ENCODE assay signal across 15 cellular contexts in genomic region chr11:126161146-126161458, GRCh38. TPM values are rescaled to one million over a fixed set of nuclear protein-coding genes. Genes with fewer than 3 reads are reported as not detected.
DNase-seq lines count a peak whose midpoint lies in the region; ATAC-seq, FAIRE-seq and TF ChIP-seq lines count a peak whose summit lies in the region.
"Had no signal": no experiment of that assay in that cellular context is flagged by ENCODE, and none has a peak within 500 bp of the region (broad histone marks: within the 10 kb centered on the region; RNA-seq: fewer than 3 reads in every experiment).

No MANE protein-coding gene starts in this region.

- TF ChIP-seq RAD21 in H1 (IDR thresholded peaks at IDR 0.05 in 1 of 2, conservative IDR thresholded peaks at IDR 0.05 in 1 of 2; ENCODE audit: low read depth in 2 of 2, low read length in 2 of 2), result no peak

- H4K8ac ChIP-seq in H9 (replicated peaks; ENCODE audit: insufficient read length, low read depth, low read length), result no peak overlapping the region
- no peak overlapping the region; the same call in 1 of the 2 replicates for H4K8ac ChIP-seq in H1 (ENCODE audit: extremely low read depth, insufficient read depth, low read length)
- H4K8ac ChIP-seq in neuronal stem cell (ENCODE audit: low read depth, low read length), result peak overlapping the region; percentile 76

- H4K20me1 ChIP-seq in BLaER1, result no peaks in the 10 kb centered on the region
- no peaks in the 10 kb centered on the region for H4K20me1 ChIP-seq in H9 (ENCODE audit: control insufficient read depth, insufficient read depth, insufficient read length)
- no peaks in the 10 kb centered on the region for H4K20me1 ChIP-seq in H1 (replicated peaks in 1 of 2; ENCODE audit: control insufficient read depth in 1 of 2, insufficient read depth in 2 of 2, low read length in 2 of 2)

- no peaks in the 10 kb centered on the region for H3K36me3 Mint-ChIP-seq in H9 (ENCODE audit: insufficient read depth in 1 of 3, low read depth in 3 of 3)
- H3K36me3 Mint-ChIP-seq: CD8-positive, alpha-beta memory T cell had no signal

- H3K56ac ChIP-seq in H9 (ENCODE audit: insufficient read length, low read depth, low read length) (no peak overlapping the region), H1 (replicated peaks; ENCODE audit: insufficient read length, low read depth, low read length) (no peak overlapping the region)

- H3T11ph ChIP-seq in H9 (ENCODE audit: low read length), result no peak overlapping the region

- H2BK12ac ChIP-seq in H9 (ENCODE audit: insufficient read length, low read depth, low read length), result no peak overlapping the region
- H2BK12ac ChIP-seq in H1 (ENCODE audit: low read depth, low read length), result peak overlapping the region; percentile 71; the same call in 1 of the 2 replicates
- peak overlapping the region; percentile 96 for H2BK12ac ChIP-seq in neuronal stem cell (ENCODE audit: low read length)

- H2BK120ac ChIP-seq in H9 (ENCODE audit: low read depth, low read length, poor library complexity, severe bottlenecking) (no peak overlapping the region), H1 (replicated peaks; ENCODE audit: low read depth, low read length) (peak overlapping the region; percentile 79), neuronal stem cell (ENCODE audit: low read depth, low read length) (no peak overlapping the region)

- peak overlapping the region; percentile 35 for H3K18ac ChIP-seq in H9 (ENCODE audit: insufficient read length, low read depth, low read length)
- H3K18ac ChIP-seq in H1 (ENCODE audit: extremely low read depth, low read length), result peak overlapping the region; percentile 36; the same call in 1 of the 2 replicates
- peak overlapping the region; percentile 90 for H3K18ac ChIP-seq in neuronal stem cell (ENCODE audit: low read length)

- WGBS in H9 (ENCODE audit: extremely low coverage, insufficient read length, low lambda C conversion rate), result no CpG with 5 or more reads among the region's 5 CpGs
- 90% methylated on average over 5 of the region's 5 CpGs; no CpG with 5 or more reads in 1 of the 2 experiments for WGBS in H1 (ENCODE audit: extremely low coverage in 1 of 2, insufficient coverage in 1 of 2, insufficient read length in 1 of 2, insufficient replicate concordance in 2 of 2, low coverage in 1 of 2, low lambda C conversion rate in 2 of 2, missing lambda C conversion rate in 1 of 2), 2 experiments
- WGBS in neuronal stem cell (ENCODE audit: extremely low coverage in 2 of 2, insufficient read length in 2 of 2, insufficient replicate concordance in 1 of 2), 2 donors, result no CpG with 5 or more reads among the region's 5 CpGs

- POLR2A ChIA-PET in H1 (lab: Charles Lee; ENCODE audit: partially characterized antibody), result interaction anchor here (0.7 to 1.6 kb wide), 4 partner anchors 11 to 258 kb away, joined by 3 to 5 read pairs (median 4); partner anchors contain the start of gene PUS3

- no peak overlapping the region for H2AFZ ChIP-seq in H9 (ENCODE audit: low read length)
- no peak overlapping the region for H2AFZ ChIP-seq in H1 (ENCODE audit: low read length)
- no peak overlapping the region for H2AFZ ChIP-seq in neuronal stem cell (ENCODE audit: low read length)
- H2AFZ ChIP-seq: GM23248 had no signal

- H3K79me1 ChIP-seq in H9 (ENCODE audit: insufficient read depth, low read depth, low read length, poor library complexity, severe bottlenecking) (no peaks in the 10 kb centered on the region), H1 (ENCODE audit: low read depth, low read length) (no peaks in the 10 kb centered on the region), neuronal stem cell (ENCODE audit: low read depth, low read length) (no peaks in the 10 kb centered on the region)

- TF ChIP-seq CTCF in H9 (conservative IDR thresholded peaks at IDR 0.05) (no peak), H1 (IDR thresholded peaks at IDR 0.05; ENCODE audit: control extremely low read depth in 1 of 3, insufficient read depth in 1 of 3, low read depth in 1 of 3, low read length in 3 of 3) (no peak), BE2C (IDR thresholded peaks at IDR 0.05; ENCODE audit: low read depth, low read length) (no peak)

- no peak for TF ChIP-seq EP300 in H1 (IDR thresholded peaks at IDR 0.05; ENCODE audit: borderline replicate concordance in 1 of 2, low read depth in 2 of 2, low read length in 2 of 2)

- H2BK5ac ChIP-seq in H9 (ENCODE audit: insufficient read length, low read length), result no peak overlapping the region
- peak overlapping the region; percentile 73 for H2BK5ac ChIP-seq in H1 (ENCODE audit: low read depth, low read length)
- H2BK5ac ChIP-seq in neuronal stem cell (ENCODE audit: low read length), result no peak overlapping the region

- 0 out of 2 replicates have a peak overlapping the region, but pooled peaks have one; percentile 15 for H3K9ac ChIP-seq in BLaER1
- no peak overlapping the region for H3K9ac ChIP-seq in H9 (ENCODE audit: extremely low read depth, insufficient read length, low read length)
- no peak overlapping the region for H3K9ac ChIP-seq in H1 (replicated peaks in 1 of 4; ENCODE audit: extremely low read depth in 1 of 4, low read depth in 3 of 4, low read length in 3 of 4)
- H3K9ac ChIP-seq in neuronal stem cell (ENCODE audit: low read depth, low read length, poor library complexity), result peak overlapping the region; percentile 61
- H3K9ac ChIP-seq: GM23248 had no signal

- H3K27me3 ChIP-seq in BLaER1, result no peaks in the 10 kb centered on the region
- no peaks in the 10 kb centered on the region for H3K27me3 ChIP-seq in H9 (ENCODE audit: insufficient read depth, low read length)
- no peaks in the 10 kb centered on the region; a peak in 1 of 7 replicates for H3K27me3 ChIP-seq in H1 (replicated peaks in 1 of 4; ENCODE audit: control insufficient read depth in 3 of 4, extremely low read depth in 1 of 4, insufficient read depth in 3 of 4, low read length in 3 of 4)
- peaks cover 0 to 94% (median 0%) of the 10 kb centered on the region in 3 experiments for H3K27me3 ChIP-seq in neuronal stem cell (ENCODE audit: control insufficient read depth in 3 of 3, insufficient read depth in 3 of 3, low read depth in 1 of 3, low read length in 3 of 3)
- H3K27me3 ChIP-seq in BE2C, result no peaks in the 10 kb centered on the region

- H4K5ac ChIP-seq in H9 (ENCODE audit: insufficient read length, low read depth, low read length) (no peak overlapping the region), H1 (ENCODE audit: insufficient read length, low read depth, low read length) (no peak overlapping the region)

- ATAC-seq in GM21515 (IDR thresholded peaks at IDR 0.05; ENCODE audit: unreplicated experiment), result no peak

- H3K9me3 Mint-ChIP-seq in H9, result no peaks in the 10 kb centered on the region; a peak in 1 of 5 replicates
- H3K9me3 Mint-ChIP-seq: CD8-positive, alpha-beta memory T cell had no signal

- H3K4me3 ChIP-seq in BLaER1 (no peak overlapping the region), H1 (ENCODE audit: extremely low read depth in 1 of 4, insufficient read depth in 2 of 4, low read depth in 3 of 4, low read length in 4 of 4) (no peak overlapping the region), neuronal stem cell (ENCODE audit: low read length in 2 of 2) (no peak overlapping the region), BE2C (ENCODE audit: low read depth, low read length) (no peak overlapping the region)
- H3K4me3 ChIP-seq: GM23248, HAP-1 had no signal

- H3K27ac Mint-ChIP-seq in H9, result no peak overlapping the region; a peak in 1 of 7 replicates
- H3K27ac Mint-ChIP-seq: B cell; CD8-positive, alpha-beta memory T cell had no signal

- H3K14ac ChIP-seq in H9 (ENCODE audit: insufficient read depth, low read length) (peak overlapping the region; percentile 16; the same call in 1 of the 2 replicates), H1 (ENCODE audit: insufficient read length) (no peak overlapping the region), neuronal stem cell (ENCODE audit: low read length) (peak overlapping the region; percentile 49)

- H3K4ac ChIP-seq in H9 (ENCODE audit: low read depth, low read length) (no peak overlapping the region), H1 (replicated peaks; ENCODE audit: insufficient read length, low read depth, low read length) (peak overlapping the region; percentile 44), neuronal stem cell (ENCODE audit: low read length) (no peak overlapping the region)

- H3K36me3 ChIP-seq in BLaER1 (no peaks in the 10 kb centered on the region), H1 (ENCODE audit: control insufficient read depth in 2 of 4, insufficient read depth in 4 of 4, low read length in 3 of 4) (no peaks in the 10 kb centered on the region), neuronal stem cell (replicated peaks in 1 of 2; ENCODE audit: control insufficient read depth in 2 of 2, insufficient read depth in 2 of 2, low read length in 2 of 2) (no peaks in the 10 kb centered on the region), BE2C (no peaks in the 10 kb centered on the region)
- H3K36me3 ChIP-seq: HAP-1 had no signal

- no peak overlapping the region for H2BK20ac ChIP-seq in H9 (ENCODE audit: low read depth, low read length, poor library complexity, severe bottlenecking)
- no peak overlapping the region; the same call in 1 of the 2 replicates for H2BK20ac ChIP-seq in H1 (ENCODE audit: low read length)

- CTCF ChIA-PET in H1 (lab: Charles Lee; ENCODE audit: partially characterized antibody), result interaction anchor here (0.8 to 2.2 kb wide), 6 partner anchors 13 to 79 kb away, joined by 3 to 6 read pairs (median 3); no protein-coding TSS in a partner anchor

- no peaks in the 10 kb centered on the region for H3K9me3 ChIP-seq in BLaER1
- no peaks in the 10 kb centered on the region for H3K9me3 ChIP-seq in H9 (ENCODE audit: control insufficient read depth, low read depth, low read length)
- H3K9me3 ChIP-seq in H1 (ENCODE audit: insufficient read depth in 2 of 2, low read depth in 1 of 2, low read length in 1 of 2), result no peaks in the 10 kb centered on the region
- H3K9me3 ChIP-seq in neuronal stem cell (replicated peaks in 1 of 2; ENCODE audit: control insufficient read depth in 2 of 2, insufficient read depth in 1 of 2, low read depth in 1 of 2, low read length in 2 of 2), result no peaks in the 10 kb centered on the region
- H3K9me3 ChIP-seq in BE2C, result no peaks in the 10 kb centered on the region
- H3K9me3 ChIP-seq: Caco-2, HAP-1 had no signal

- FAIRE-seq in H1 (lab: Jason Lieb, UNC), result no peak

- peaks cover 2% of the 10 kb centered on the region; the same call in 1 of the 2 replicates for H3K27me3 Mint-ChIP-seq in H9 (ENCODE audit: low read depth)

- no peak overlapping the region for H2AK5ac ChIP-seq in H9 (ENCODE audit: insufficient read length, low read length)
- H2AK5ac ChIP-seq in H1 (ENCODE audit: low read depth, low read length), result no peak overlapping the region
- peak overlapping the region; percentile 20 for H2AK5ac ChIP-seq in neuronal stem cell (ENCODE audit: low read depth, low read length)

- peak overlapping the region; percentile 89 for H3K4me2 ChIP-seq in BLaER1
- no peak overlapping the region for H3K4me2 ChIP-seq in H9 (ENCODE audit: insufficient read depth, insufficient read length, low read length)
- peak overlapping the region in 1 of 2 experiments; percentile 31; a peak in 1 of 4 replicates for H3K4me2 ChIP-seq in H1 (ENCODE audit: insufficient read depth in 1 of 2, low read depth in 2 of 2, low read length in 2 of 2)
- H3K4me2 ChIP-seq in neuronal stem cell (ENCODE audit: insufficient read depth, low read length, poor library complexity, severe bottlenecking), result no peak overlapping the region

- H3K79me2 ChIP-seq in H9 (ENCODE audit: insufficient read depth, low read length) (no peaks in the 10 kb centered on the region), H1 (ENCODE audit: control insufficient read depth in 1 of 2, insufficient read depth in 2 of 2, low read length in 2 of 2) (no peaks in the 10 kb centered on the region)

- H3K4me1 Mint-ChIP-seq in H9, result peaks cover 37% of the 10 kb centered on the region in 2 experiments
- H3K4me1 Mint-ChIP-seq: B cell; CD8-positive, alpha-beta memory T cell had no signal

- no peak for DNase-seq in H9
- no peak for DNase-seq in H1 (ENCODE audit: low read depth in 1 of 2, low spot score in 2 of 2)
- no peak for DNase-seq in neuronal stem cell (ENCODE audit: low spot score)
- no peak for DNase-seq in dedifferentiated amniotic fluid mesenchymal stem cell (ENCODE audit: extremely low spot score)
- DNase-seq in NCI-H1694 treated with DMSO at 0.1 percent for 48 hours (lab: John Stamatoyannopoulos, UW), result no peak
- DNase-seq in BE2C, result no peak
- DNase-seq: Caco-2; CD8-positive, alpha-beta memory T cell; DMS53; GF-D8; GM23248 had no signal

- no peak overlapping the region for H3K23ac ChIP-seq in H9 (ENCODE audit: insufficient read length, low read depth, low read length)
- H3K23ac ChIP-seq in H1 (ENCODE audit: insufficient read length), result no peak overlapping the region
- H3K23ac ChIP-seq in neuronal stem cell (ENCODE audit: low read depth, low read length, poor library complexity), result peak overlapping the region; percentile 6

- H2BK15ac ChIP-seq in H9 (ENCODE audit: low read depth, low read length), result no peak overlapping the region
- H2BK15ac ChIP-seq in H1 (ENCODE audit: low read length), result peak overlapping the region; percentile 75; the same call in 1 of the 2 replicates
- H2BK15ac ChIP-seq in neuronal stem cell (ENCODE audit: low read length), result peak overlapping the region; percentile 93

- peaks cover 94% of the 10 kb centered on the region for H3K4me1 ChIP-seq in BLaER1
- peaks cover 4% of the 10 kb centered on the region; the same call in 1 of the 2 replicates for H3K4me1 ChIP-seq in H9 (ENCODE audit: insufficient read depth, low read length)
- H3K4me1 ChIP-seq in H1 (replicated peaks in 1 of 4; ENCODE audit: control insufficient read depth in 3 of 4, insufficient read depth in 4 of 4, low read length in 3 of 4), result peaks cover 15 to 33% (median 25%) of the 10 kb centered on the region in 4 experiments
- peaks cover 21 to 53% of the 10 kb centered on the region in 2 donors for H3K4me1 ChIP-seq in neuronal stem cell (ENCODE audit: control insufficient read depth in 2 of 2, insufficient read depth in 1 of 2, low read depth in 1 of 2, low read length in 2 of 2)
- H3K4me1 ChIP-seq in BE2C, result peaks cover 22% of the 10 kb centered on the region
- H3K4me1 ChIP-seq: HAP-1 had no signal

- H3K4me3 Mint-ChIP-seq in H9, result no peak overlapping the region
- H3K4me3 Mint-ChIP-seq: B cell; CD8-positive, alpha-beta memory T cell had no signal

- H3K27ac ChIP-seq in BLaER1 (peak overlapping the region; percentile 38; the same call in 1 of the 2 replicates), H9 (ENCODE audit: insufficient read length, low read depth, low read length) (no peak overlapping the region), H1 (ENCODE audit: low read depth, low read length) (no peak overlapping the region), neuronal stem cell (replicated peaks; ENCODE audit: low read length) (no peak overlapping the region)
- H3K27ac ChIP-seq: GM23248 had no signal

- H3K23me2 ChIP-seq in H9 (ENCODE audit: insufficient read length, low read depth, low read length, poor library complexity, severe bottlenecking) (no peaks in the 10 kb centered on the region), H1 (ENCODE audit: low read depth, low read length) (no peaks in the 10 kb centered on the region; the same call in 1 of the 2 replicates)

- no peak for TF ChIP-seq POLR2A in H1 (IDR thresholded peaks at IDR 0.05; ENCODE audit: control extremely low read depth in 1 of 2, low read depth in 2 of 2, low read length in 2 of 2)

- H4K91ac ChIP-seq in H9 (ENCODE audit: insufficient read length, low read depth, low read length) (no peak overlapping the region), H1 (replicated peaks; ENCODE audit: insufficient read length, low read length) (peak overlapping the region; percentile 96), neuronal stem cell (ENCODE audit: low read depth, low read length, poor library complexity) (peak overlapping the region; percentile 56)

RNA-seq across cellular contexts. Expression of gene RPUSD4, which starts 50.3 kb away (rescaled TPM):
- total RNA-seq in H9 (2021), result 42.9 and 43.1 TPM in 2 replicates
- 48.2 and 50.7 TPM in 2 replicates for total RNA-seq in H1 (2021; fragmentation: NEBNext Ultra II Directional; extraction: Animal tissue kit (Norgen Biotek cat#: 25700))
- 36.1 and 46.7 TPM in 2 replicates for polyA plus RNA-seq in H1 (2011; rRNA removed)
- 55.9 TPM for polyA plus RNA-seq in H1 (2011; cell fraction: cytosol; rRNA removed)
- 81.0 TPM for polyA plus RNA-seq in H1 (2011; cell fraction: nucleus; rRNA removed)
- polyA plus RNA-seq in H1 (2012, experiment 1 of 2), result 46.3 to 52.7 TPM (median 46.7 TPM) in 4 replicates
- 39.5 TPM for polyA plus RNA-seq in H1 (2012, experiment 2 of 2)
- 25.5 TPM for polyA plus RNA-seq in H1 (2013, experiment 1 of 2)
- 24.2 TPM for polyA plus RNA-seq in H1 (2013, experiment 2 of 2)
- polyA minus RNA-seq in H1 (2011; rRNA and poly(A)+ RNA removed), result 165 and 201 TPM in 2 replicates
- polyA minus RNA-seq in H1 (2011; cell fraction: cytosol; rRNA and poly(A)+ RNA removed), result 43.7 TPM
- 64.7 TPM for polyA minus RNA-seq in H1 (2011; cell fraction: nucleus; rRNA and poly(A)+ RNA removed)
- polyA plus RNA-seq in neuronal stem cell (2013, experiment 1 of 2), result 22.3 TPM
- 20.9 TPM for polyA plus RNA-seq in neuronal stem cell (2013, experiment 2 of 2)
- polyA plus RNA-seq in BE2C (2012; ENCODE audit: insufficient read depth, insufficient read length, low read depth), result 72.1 TPM

RNA-seq across cellular contexts. Expression of gene FAM118B, which starts 50.5 kb away (rescaled TPM):
- total RNA-seq in H9 (2021), result 40.0 and 40.4 TPM in 2 replicates
- total RNA-seq in H1 (2021; fragmentation: NEBNext Ultra II Directional; extraction: Animal tissue kit (Norgen Biotek cat#: 25700)), result 47.1 and 48.3 TPM in 2 replicates
- 15.5 and 25.3 TPM in 2 replicates for polyA plus RNA-seq in H1 (2011; rRNA removed)
- polyA plus RNA-seq in H1 (2011; cell fraction: cytosol; rRNA removed), result 33.4 TPM
- polyA plus RNA-seq in H1 (2011; cell fraction: nucleus; rRNA removed), result 11.6 TPM
- polyA plus RNA-seq in H1 (2012, experiment 1 of 2), result 36.7 to 42.0 TPM (median 38.1 TPM) in 4 replicates
- 11.5 TPM for polyA plus RNA-seq in H1 (2012, experiment 2 of 2)
- 27.6 TPM for polyA plus RNA-seq in H1 (2013, experiment 1 of 2)
- polyA plus RNA-seq in H1 (2013, experiment 2 of 2), result 26.8 TPM
- polyA minus RNA-seq in H1 (2011; rRNA and poly(A)+ RNA removed), result 23.0 and 33.8 TPM in 2 replicates
- polyA minus RNA-seq in H1 (2011; cell fraction: cytosol; rRNA and poly(A)+ RNA removed), result 16.0 TPM
- polyA minus RNA-seq in H1 (2011; cell fraction: nucleus; rRNA and poly(A)+ RNA removed), result 35.9 TPM
- polyA plus RNA-seq in neuronal stem cell (2013, experiment 1 of 2), result 22.4 TPM
- 22.5 TPM for polyA plus RNA-seq in neuronal stem cell (2013, experiment 2 of 2)
- 29.3 TPM for polyA plus RNA-seq in BE2C (2012; ENCODE audit: insufficient read depth, insufficient read length, low read depth)

Comparison
In these comparisons a context has a peak if more than half of its experiments do, and no peak if none do; other contexts are left out.
1. H3K9ac ChIP-seq: peak in BLaER1 (single experiment) and neuronal stem cell (single experiment); none in H9 (single experiment) and H1 (0 of 4).
2. H3K18ac ChIP-seq: peak in every context shown above with its lines; median percentile 90 in neuronal stem cell; 36 in H1; 35 in H9.